In the genomic region with DNA sequence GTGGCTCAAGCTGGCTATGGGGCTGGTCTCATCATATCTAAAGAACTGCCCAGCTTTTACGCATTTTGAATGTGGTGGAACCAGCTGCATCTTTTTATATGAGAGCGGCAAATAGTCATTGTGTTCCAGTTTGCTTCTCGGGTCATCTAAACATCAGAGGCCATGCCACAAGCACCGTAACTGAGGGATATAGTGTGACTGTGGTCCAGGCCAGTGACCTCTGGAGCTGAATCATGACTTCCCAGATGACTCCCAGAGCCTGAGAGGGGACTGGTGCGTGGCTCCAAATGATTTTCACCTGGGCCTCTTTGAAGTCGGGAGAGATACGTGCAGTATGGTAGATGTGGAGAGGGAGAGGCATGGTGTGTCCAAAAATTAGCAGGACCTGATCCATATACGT, we compare ENCODE assay signal across 13 cellular contexts.
A peak's percentile ranks its signal among the peaks of the same experiment; 100 is the strongest.
DNase-seq lines count a peak whose midpoint lies in the region; ATAC-seq and TF ChIP-seq lines count a peak whose summit lies in the region.
"Had no signal": no experiment of that assay in that cellular context is flagged by ENCODE, and none has a peak within 500 bp of the region (broad histone marks: within the 10 kb centered on the region; RNA-seq: fewer than 3 reads in every experiment).

No MANE protein-coding gene starts in this region.

- TF ChIP-seq CTCF in hepatocyte (IDR thresholded peaks at IDR 0.05; ENCODE audit: poor library complexity) = no peak
- TF ChIP-seq CTCF in GM10248 (IDR thresholded peaks at IDR 0.05; ENCODE audit: control extremely low read depth, extremely low read depth, low read depth, missing control alignments) = no peak

- no peaks in the 10 kb centered on the region for H3K9me2 ChIP-seq in hepatocyte (replicated peaks; ENCODE audit: insufficient read depth)

- peak overlapping the region; percentile 1 for H3K4me2 ChIP-seq in hepatocyte

- H3K4me1 ChIP-seq in adipocyte (ENCODE audit: control insufficient read depth, insufficient read depth, low read length) (peaks cover 23% of the 10 kb centered on the region), hepatocyte (ENCODE audit: insufficient read depth) (peaks cover 30% of the 10 kb centered on the region), rectal smooth muscle tissue (ENCODE audit: control insufficient read depth, insufficient read depth, low read length) (peaks cover 9% of the 10 kb centered on the region)

- no peak overlapping the region for H2AFZ ChIP-seq in hepatocyte

- DNase-seq in EL (peak; percentile 33), adipocyte (ENCODE audit: low read depth) (no peak), hepatocyte (ENCODE audit: low spot score) (no peak), NCI-H1417 treated with DMSO at 0.1 percent for 48 hours (lab: John Stamatoyannopoulos, UW) (no peak), GM10248 (ENCODE audit: extremely low spot score) (no peak)
- DNase-seq: activated CD4-positive, alpha-beta T cell treated with anti-CD3 and anti-CD28 coated beads, Interleukin-2, amount 50 U/mL, for 4 hours; activated gamma-delta T cell; cortex of kidney; NCI-H146; spleen had no signal

- H3K9ac ChIP-seq in adipocyte (ENCODE audit: low read length) = peak overlapping the region; percentile 63
- no peak overlapping the region for H3K9ac ChIP-seq in rectal smooth muscle tissue (ENCODE audit: low read length)

- H3K79me2 ChIP-seq in hepatocyte = peaks cover 84% of the 10 kb centered on the region

- H3K27me3 ChIP-seq in adipocyte (replicated peaks; ENCODE audit: control insufficient read depth, insufficient read depth, low read length) (no peaks in the 10 kb centered on the region), hepatocyte (no peaks in the 10 kb centered on the region), rectal smooth muscle tissue (ENCODE audit: control insufficient read depth, insufficient read depth, low read length) (no peaks in the 10 kb centered on the region)
- H3K27me3 ChIP-seq: spleen had no signal

- no peaks in the 10 kb centered on the region for H3K9me3 ChIP-seq in adipocyte (ENCODE audit: control insufficient read depth, low read length)
- no peaks in the 10 kb centered on the region for H3K9me3 ChIP-seq in hepatocyte (ENCODE audit: low read depth)
- H3K9me3 ChIP-seq: spleen had no signal

- ATAC-seq in HG03196 (IDR thresholded peaks at IDR 0.05; ENCODE audit: unreplicated experiment) (no peak), GM18907 (IDR thresholded peaks at IDR 0.05; ENCODE audit: unreplicated experiment) (no peak)

- H3K4me3 ChIP-seq in adipocyte (ENCODE audit: low read length) (no peak overlapping the region), hepatocyte (no peak overlapping the region), rectal smooth muscle tissue (ENCODE audit: low read length) (no peak overlapping the region)
- H3K4me3 ChIP-seq: spleen had no signal

- no peaks in the 10 kb centered on the region for H3K36me3 ChIP-seq in adipocyte (ENCODE audit: control insufficient read depth, insufficient read depth, low read length, severe bottlenecking)
- H3K36me3 ChIP-seq in hepatocyte (replicated peaks; ENCODE audit: insufficient read depth, low read depth) = no peaks in the 10 kb centered on the region
- H3K36me3 ChIP-seq in rectal smooth muscle tissue (ENCODE audit: control insufficient read depth, insufficient read depth, low read length) = no peaks in the 10 kb centered on the region
- H3K36me3 ChIP-seq: spleen had no signal

- CTCF ChIA-PET in GM10248 (lab: Yijun Ruan, JAX) = interaction anchor here (0.9 to 2.7 kb wide), 4 partner anchors 8 to 23 kb away, joined by 3 to 9 read pairs (median 4); no protein-coding TSS in a partner anchor

- POLR2A ChIA-PET in GM10248 (lab: Yijun Ruan, JAX) = no interaction called here

- WGBS in hepatocyte (ENCODE audit: low lambda C conversion rate, missing lambda C conversion rate) = 84% methylated on average over 8 of the region's 8 CpGs

- peaks cover 3% of the 10 kb centered on the region for H4K20me1 ChIP-seq in hepatocyte (ENCODE audit: insufficient read depth, poor library complexity, severe bottlenecking)

- H3K27ac ChIP-seq in hepatocyte (peak overlapping the region; percentile 65), rectal smooth muscle tissue (ENCODE audit: low read depth, low read length) (peak overlapping the region; percentile 15)
- H3K27ac ChIP-seq: spleen had no signal
